ENCODE assay signal across 8 cellular contexts in genomic region chr5:132439521-132440206, GRCh38. TPM values are rescaled to one million over a fixed set of nuclear protein-coding genes. Genes with fewer than 3 reads are reported as not detected.
DNase-seq lines count a peak whose midpoint lies in the region; ATAC-seq, FAIRE-seq and TF ChIP-seq lines count a peak whose summit lies in the region.

No MANE protein-coding gene starts in this region.

- no peaks in the 10 kb centered on the region for H4K20me1 ChIP-seq in astrocyte (ENCODE audit: insufficient read depth, low read length)

- H3K27me3 Mint-ChIP-seq in astrocyte (ENCODE audit: low read depth, unreplicated experiment), result no peaks in the 10 kb centered on the region

- H3K4me3 Mint-ChIP-seq in astrocyte (ENCODE audit: unreplicated experiment), result no peak overlapping the region

- TF ChIP-seq CTCF in astrocyte (IDR thresholded peaks at IDR 0.05; ENCODE audit: insufficient read depth, low read depth, low read length) (no peak), GM20000 (IDR thresholded peaks at IDR 0.05; ENCODE audit: extremely low read depth, missing control alignments) (no peak)

- H3K4me3 ChIP-seq in astrocyte (ENCODE audit: insufficient read depth, low read depth, low read length) (no peak overlapping the region), stomach smooth muscle (ENCODE audit: low read length in 2 of 2) (peak overlapping the region in 1 of 2 donors; percentile 49)

- peak overlapping the region; percentile 50 for H3K9ac ChIP-seq in astrocyte (ENCODE audit: low read length)
- H3K9ac ChIP-seq in stomach smooth muscle (ENCODE audit: low read length in 2 of 2), result peak overlapping the region; percentile 42 to 44

- H3K27ac ChIP-seq in KOPT-K1 (ENCODE audit: low read depth, low read length, poor library complexity, severe bottlenecking) (peak overlapping the region; percentile 90), astrocyte (ENCODE audit: low read depth, low read length) (peak overlapping the region; percentile 59), stomach smooth muscle (ENCODE audit: low read length) (peak overlapping the region; percentile 74)

- peaks cover 46% of the 10 kb centered on the region for H3K36me3 ChIP-seq in KOPT-K1 (ENCODE audit: insufficient read depth, low read length)
- H3K36me3 ChIP-seq in astrocyte (ENCODE audit: insufficient read depth, low read length), result no peaks in the 10 kb centered on the region
- H3K36me3 ChIP-seq in stomach smooth muscle (ENCODE audit: control insufficient read depth in 2 of 2, insufficient read depth in 2 of 2, low read length in 2 of 2), result peaks cover 0 to 4% of the 10 kb centered on the region in 2 donors

- H3K9me3 ChIP-seq in KOPT-K1 (ENCODE audit: insufficient read depth, low read length, poor library complexity, severe bottlenecking), result no peaks in the 10 kb centered on the region
- H3K9me3 ChIP-seq in astrocyte (ENCODE audit: insufficient read depth, low read depth, low read length), result no peaks in the 10 kb centered on the region
- H3K9me3 ChIP-seq in stomach smooth muscle (ENCODE audit: control insufficient read depth in 2 of 2, low read length in 2 of 2), result no peaks in the 10 kb centered on the region

- H3K27ac Mint-ChIP-seq in astrocyte (ENCODE audit: unreplicated experiment), result peak overlapping the region; percentile 79

- H3K9me3 Mint-ChIP-seq in astrocyte (ENCODE audit: unreplicated experiment), result peaks cover 2% of the 10 kb centered on the region

- H3K36me3 Mint-ChIP-seq in astrocyte (ENCODE audit: low read depth, unreplicated experiment), result peaks cover 6% of the 10 kb centered on the region

- peak; percentile 91 for DNase-seq in astrocyte (ENCODE audit: low read depth)
- peak; percentile 85 for DNase-seq in hepatic stellate cell (ENCODE audit: low spot score)
- DNase-seq in HuH-7 (ENCODE audit: low spot score), result no peak
- DNase-seq in stimulated activated CD8-positive, alpha-beta memory T cell treated with anti-CD3 and anti-CD28 coated beads, Interleukin-4, amount 100 ng/mL, for 48 hours, result no peak
- no peak for DNase-seq in GM20000 (ENCODE audit: low spot score)

- H3K4me1 ChIP-seq in astrocyte (ENCODE audit: insufficient read depth, low read length) (peaks cover 30% of the 10 kb centered on the region), stomach smooth muscle (ENCODE audit: control insufficient read depth, insufficient read depth, low read length) (peaks cover 46% of the 10 kb centered on the region)

- H3K27me3 ChIP-seq in astrocyte (ENCODE audit: insufficient read depth, low read length) (no peaks in the 10 kb centered on the region), stomach smooth muscle (ENCODE audit: control insufficient read depth in 1 of 2, insufficient read depth in 2 of 2, low read length in 2 of 2) (no peaks in the 10 kb centered on the region)

- H3K4me2 ChIP-seq in astrocyte (ENCODE audit: low read length), result peak overlapping the region; percentile 72

- peaks cover 4% of the 10 kb centered on the region for H3K79me2 ChIP-seq in astrocyte (ENCODE audit: insufficient read depth, low read length)

- no peak for ATAC-seq in GM19452 (IDR thresholded peaks at IDR 0.05; ENCODE audit: unreplicated experiment)

- peak; percentile 67 for FAIRE-seq in astrocyte (lab: Jason Lieb, UNC)

- peak overlapping the region; percentile 35 for H2AFZ ChIP-seq in astrocyte (ENCODE audit: low read depth, low read length)

- H3K4me1 Mint-ChIP-seq in astrocyte (ENCODE audit: low read depth, unreplicated experiment), result peaks cover 54% of the 10 kb centered on the region

RNA-seq across cellular contexts. Expression of gene IRF1, which starts 50.9 kb away (rescaled TPM):
- 39.7 and 42.5 TPM in 2 replicates for total RNA-seq in astrocyte

Comparison
In these comparisons a context has a peak if more than half of its experiments do, and no peak if none do; other contexts are left out.
1. DNase-seq: peak in astrocyte (single experiment) and hepatic stellate cell (single experiment); none in HuH-7 (single experiment), stimulated activated CD8-positive, alpha-beta memory T cell treated with anti-CD3 and anti-CD28 coated beads, Interleukin-4, amount 100 ng/mL, for 48 hours (single experiment) and GM20000 (single experiment).
2. Peak in every context shown above with its lines, with median percentiles within 50 percentile points of each other: H3K27ac ChIP-seq.